ENCODE assay signal across 8 cellular contexts in the genomic region with DNA sequence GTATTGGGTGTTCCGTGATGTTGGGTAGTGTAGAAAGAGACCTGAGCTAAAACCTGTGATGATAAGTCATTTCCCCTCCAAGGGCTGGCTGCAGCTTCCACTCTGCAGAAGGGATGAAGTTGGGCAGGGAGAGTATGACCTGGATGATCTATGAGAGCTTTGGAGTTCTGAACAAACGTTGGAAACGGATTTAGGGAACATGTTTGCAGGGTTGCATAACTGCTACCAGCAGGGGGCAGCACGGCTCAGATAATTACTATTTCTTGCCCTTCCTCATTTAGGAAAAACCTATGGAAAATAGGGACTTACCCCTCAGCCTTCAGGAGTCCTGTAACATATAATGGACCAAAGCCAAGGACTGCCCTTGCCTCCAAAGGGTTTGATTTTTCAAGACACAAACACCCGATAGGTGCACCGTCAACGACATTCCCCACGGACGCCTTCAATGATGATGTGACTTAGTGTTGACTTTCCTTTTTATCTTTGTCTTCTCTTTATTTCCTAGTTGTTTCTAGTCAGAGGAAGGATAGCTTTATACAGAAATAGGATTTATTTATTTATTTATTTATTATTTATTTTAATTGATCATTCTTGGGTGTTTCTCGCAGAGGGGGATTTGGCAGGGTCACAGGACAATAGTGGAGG.
DNase-seq lines count a peak whose midpoint lies in the region; ATAC-seq and TF ChIP-seq lines count a peak whose summit lies in the region.

No MANE protein-coding gene starts in this region.

- DNase-seq in NOMO-1 treated with DMSO at 0.1 percent for 48 hours (lab: John Stamatoyannopoulos, UW; ENCODE audit: unreplicated experiment) (peak; percentile 9), NOMO-1 treated with dmso at 0.1 percent for 144 hours (lab: John Stamatoyannopoulos, UW; ENCODE audit: unreplicated experiment) (no peak), NCI-H1694 treated with DMSO at 0.1 percent for 48 hours (lab: John Stamatoyannopoulos, UW) (peak; percentile 22), activated T-cell treated with anti-CD3 and anti-CD28 coated beads for 1 hour (ENCODE audit: low read depth) (peak; percentile 7), posterior cingulate gyrus (peak in 9 of 10 donors; percentile 21 to 93 (median 72)), NCI-H2227 treated with DMSO at 0.1 percent for 48 hours (lab: John Stamatoyannopoulos, UW) (no peak)

- no peak for TF ChIP-seq EP300 in gastroesophageal sphincter (IDR thresholded peaks at IDR 0.05)

- no peak overlapping the region for H3K27ac ChIP-seq in gastroesophageal sphincter

- WGBS in gastroesophageal sphincter (ENCODE audit: low coverage in 1 of 2), 2 donors = 65 to 66% methylated on average over 9 to 10 of the region's 10 CpGs

- H3K4me1 ChIP-seq in gastroesophageal sphincter = peaks cover 0 to 5% (median 0%) of the 10 kb centered on the region in 3 donors

- no peaks in the 10 kb centered on the region for H3K27me3 ChIP-seq in gastroesophageal sphincter

- no peaks in the 10 kb centered on the region for H3K9me3 ChIP-seq in gastroesophageal sphincter

- no peak overlapping the region for H3K4me3 ChIP-seq in gastroesophageal sphincter

- ATAC-seq in gastroesophageal sphincter (peak; percentile 36), GM19328 (IDR thresholded peaks at IDR 0.05; ENCODE audit: unreplicated experiment) (no peak)

- H3K36me3 ChIP-seq in gastroesophageal sphincter = no peaks in the 10 kb centered on the region

- peak; percentile 77 to 86 (median 85) for TF ChIP-seq CTCF in gastroesophageal sphincter (IDR thresholded peaks at IDR 0.05)

- intact Hi-C loops in posterior cingulate gyrus (cut with DNase I) = loop anchor here (1.0 to 5.0 kb wide), 3 partner anchors 74 to 350 kb away; no protein-coding TSS in a partner anchor

- TF ChIP-seq POLR2A in gastroesophageal sphincter (IDR thresholded peaks at IDR 0.05) = no peak

Comparison
In these comparisons a context has a peak if more than half of its experiments do, and no peak if none do; other contexts are left out.
1. DNase-seq: peak in NOMO-1 treated with DMSO at 0.1 percent for 48 hours (single experiment), NCI-H1694 treated with DMSO at 0.1 percent for 48 hours (single experiment), activated T-cell treated with anti-CD3 and anti-CD28 coated beads for 1 hour (single experiment) and posterior cingulate gyrus (9 of 10); none in NOMO-1 treated with dmso at 0.1 percent for 144 hours (single experiment) and NCI-H2227 treated with DMSO at 0.1 percent for 48 hours (single experiment).